17 cellular contexts compared by ENCODE assay signal in genomic region chr10:21803374-21803773, GRCh38.
"Had no signal": no experiment of that assay in that cellular context is flagged by ENCODE, and none has a peak within 500 bp of the region (broad histone marks: within the 10 kb centered on the region; RNA-seq: fewer than 3 reads in every experiment).

No MANE protein-coding gene starts in this region.

- ATAC-seq: gastroesophageal sphincter; lower lobe of right lung; natural killer cell treated with Interleukin-12 subunit alpha and Interleukin-12 subunit beta and Interleukin-15 and Interleukin-18, amount 100 ng/mL, for 72 hours had no signal

- H3K27ac ChIP-seq: colonic mucosa, esophagus squamous epithelium, gastroesophageal sphincter, left ventricle myocardium inferior, lower lobe of right lung, neutrophil, right atrium auricular region, sigmoid colon, skin epidermis had no signal

- H3K4me3 Mint-ChIP-seq: immature natural killer cell; memory B cell; natural killer cell treated with Interleukin-12 subunit alpha and Interleukin-12 subunit beta and Interleukin-15 and Interleukin-18, amount 100 ng/mL, for 72 hours had no signal

- FAIRE-seq: keratinocyte had no signal

- H3K27me3 Mint-ChIP-seq: memory B cell; natural killer cell treated with Interleukin-12 subunit alpha and Interleukin-12 subunit beta and Interleukin-15 and Interleukin-18, amount 100 ng/mL, for 72 hours had no signal

- H3K4me1 Mint-ChIP-seq: memory B cell had no signal

- DNase-seq: colonic mucosa; esophagus squamous epithelium; foreskin fibroblast; immature natural killer cell; left ventricle myocardium inferior; lower lobe of right lung; midbrain; sigmoid colon; stimulated activated naive CD4-positive, alpha-beta T cell treated with Interleukin-2 at 50 U/mL for 16 hours; trophoblast cell had no signal

- H3K27me3 ChIP-seq: colonic mucosa, esophagus squamous epithelium, gastroesophageal sphincter, neutrophil, right atrium auricular region, sigmoid colon had no signal

- H3K9me3 ChIP-seq: colonic mucosa, esophagus squamous epithelium, gastroesophageal sphincter, lower lobe of right lung, neutrophil, right atrium auricular region, sigmoid colon had no signal

- H3K4me1 ChIP-seq: colonic mucosa, esophagus squamous epithelium, gastroesophageal sphincter, left ventricle myocardium inferior, lower lobe of right lung, right atrium auricular region, sigmoid colon had no signal

- H3K36me3 ChIP-seq: colonic mucosa, lower lobe of right lung, neutrophil, right atrium auricular region, sigmoid colon had no signal

- H3K9me3 Mint-ChIP-seq: immature natural killer cell had no signal

- H3K4me3 ChIP-seq: colonic mucosa, esophagus squamous epithelium, gastroesophageal sphincter, left ventricle myocardium inferior, lower lobe of right lung, right atrium auricular region, sigmoid colon, skin epidermis had no signal

- H3K27ac Mint-ChIP-seq: memory B cell; natural killer cell treated with Interleukin-12 subunit alpha and Interleukin-12 subunit beta and Interleukin-15 and Interleukin-18, amount 100 ng/mL, for 72 hours had no signal
